Comparison of ENCODE assay signal across 17 cellular contexts in genomic region chr10:102670871-102671434, GRCh38. TPM values are rescaled to one million over a fixed set of nuclear protein-coding genes. Genes with fewer than 3 reads are reported as not detected.
DNase-seq lines count a peak whose midpoint lies in the region; ATAC-seq and TF ChIP-seq lines count a peak whose summit lies in the region.
"Had no signal": no experiment of that assay in that cellular context is flagged by ENCODE, and none has a peak within 500 bp of the region (broad histone marks: within the 10 kb centered on the region; RNA-seq: fewer than 3 reads in every experiment).

No MANE protein-coding gene starts in this region.

- no peak overlapping the region for H3K4me3 ChIP-seq in right cardiac atrium (ENCODE audit: low read length)
- H3K4me3 ChIP-seq in left lung: no peak overlapping the region
- H3K4me3 ChIP-seq: lower lobe of right lung, right lobe of liver, thoracic aorta had no signal

- H3K36me3 ChIP-seq in left lung: no peaks in the 10 kb centered on the region
- H3K36me3 ChIP-seq: lower lobe of right lung, right lobe of liver, thoracic aorta had no signal

- no peaks in the 10 kb centered on the region for H3K9me3 ChIP-seq in right cardiac atrium (ENCODE audit: control insufficient read depth, low read length)
- H3K9me3 ChIP-seq in T-helper 17 cell (ENCODE audit: control insufficient read depth, low read length, poor library complexity, severe bottlenecking): no peaks in the 10 kb centered on the region
- no peaks in the 10 kb centered on the region for H3K9me3 ChIP-seq in left lung
- H3K9me3 ChIP-seq: lower lobe of right lung, right lobe of liver, thoracic aorta had no signal

- TF ChIP-seq CTCF in left lung (IDR thresholded peaks at IDR 0.05): no peak

- DNase-seq in right cardiac atrium: peak in 1 of 3 donors; percentile 16
- DNase-seq in Right ventricle myocardium superior: no peak
- DNase-seq in T-helper 17 cell: no peak
- DNase-seq in left lung: peak; percentile 26 to 33
- no peak for DNase-seq in Kasumi-1 (lab: John Stamatoyannopoulos, UW)
- DNase-seq in NCI-H1930 (lab: John Stamatoyannopoulos, UW): no peak
- no peak for DNase-seq in C1 segment of cervical spinal cord (lab: John Stamatoyannopoulos, UW)
- no peak for DNase-seq in NAMALWA (ENCODE audit: low spot score)
- DNase-seq: Calu3; effector memory CD4-positive, alpha-beta T cell; lower lobe of right lung; MV-4-11; NCI-H226; stimulated activated CD4-positive, alpha-beta T cell treated with anti-CD3 and anti-CD28 coated beads, Interleukin-2, amount 100 ng/mL, for 24 hours had no signal

- intact Hi-C loops in right cardiac atrium (cut with DNase I): loop anchor here in 1 of 4 donors (5.0 kb wide), 1 partner anchor 41 kb away; the partner anchor contains the start of genes ARL3 and SFXN2
- intact Hi-C loops in Right ventricle myocardium superior (cut with DNase I): no loop called here
- intact Hi-C loops in left lung (cut with DNase I): no loop called here

- peak overlapping the region; percentile 39 for H3K27ac Mint-ChIP-seq in T-helper 17 cell
- H3K27ac Mint-ChIP-seq: natural killer cell treated with Interleukin-12 subunit alpha and Interleukin-12 subunit beta and Interleukin-15 and Interleukin-18, amount 100 ng/mL, for 72 hours had no signal

- H3K27ac ChIP-seq in right cardiac atrium (ENCODE audit: low read length): peak overlapping the region; percentile 38
- H3K27ac ChIP-seq in left lung: no peak overlapping the region
- H3K27ac ChIP-seq: right lobe of liver had no signal

- H3K4me1 Mint-ChIP-seq in T-helper 17 cell: peaks cover 37% of the 10 kb centered on the region

- 53% methylated on average over 6 of the region's 6 CpGs for WGBS in right cardiac atrium

- peaks cover 17% of the 10 kb centered on the region for H3K4me1 ChIP-seq in right cardiac atrium (ENCODE audit: control insufficient read depth, insufficient read depth, low read length)
- H3K4me1 ChIP-seq in left lung: peaks cover 40 to 57% of the 10 kb centered on the region in 2 donors

- no peak overlapping the region for H3K4me3 Mint-ChIP-seq in T-helper 17 cell
- H3K4me3 Mint-ChIP-seq: natural killer cell treated with Interleukin-12 subunit alpha and Interleukin-12 subunit beta and Interleukin-15 and Interleukin-18, amount 100 ng/mL, for 72 hours had no signal

- no peaks in the 10 kb centered on the region for H3K27me3 Mint-ChIP-seq in T-helper 17 cell
- H3K27me3 Mint-ChIP-seq: natural killer cell treated with Interleukin-12 subunit alpha and Interleukin-12 subunit beta and Interleukin-15 and Interleukin-18, amount 100 ng/mL, for 72 hours had no signal

- H3K36me3 Mint-ChIP-seq in T-helper 17 cell (ENCODE audit: low read depth): no peaks in the 10 kb centered on the region
- H3K36me3 Mint-ChIP-seq: natural killer cell treated with Interleukin-12 subunit alpha and Interleukin-12 subunit beta and Interleukin-15 and Interleukin-18, amount 100 ng/mL, for 72 hours had no signal

- ATAC-seq in right cardiac atrium: no peak
- no peak for ATAC-seq in Right ventricle myocardium superior (ENCODE audit: poor library complexity)
- no peak for ATAC-seq in T-helper 17 cell
- no peak for ATAC-seq in left lung
- ATAC-seq: lower lobe of right lung; natural killer cell treated with Interleukin-12 subunit alpha and Interleukin-12 subunit beta and Interleukin-15 and Interleukin-18, amount 100 ng/mL, for 72 hours; right lobe of liver had no signal

- H3K27me3 ChIP-seq in right cardiac atrium (ENCODE audit: control insufficient read depth, insufficient read depth): no peaks in the 10 kb centered on the region
- no peaks in the 10 kb centered on the region for H3K27me3 ChIP-seq in left lung
- H3K27me3 ChIP-seq: right lobe of liver had no signal

RNA-seq across cellular contexts. Expression of gene TRIM8, which starts 26.7 kb away (rescaled TPM):
- total RNA-seq in right cardiac atrium (100 to 1,000 TPM; 104 to 120 (median 109) TPM), Right ventricle myocardium superior (103 TPM), T-helper 17 cell (10 to 100 TPM; 63.6 to 73.0 TPM), left lung (100 to 1,000 TPM; 123 to 180 TPM)
- polyA plus RNA-seq in right cardiac atrium: 71.4 TPM

RNA-seq across cellular contexts. Expression of gene ARL3, which starts 43.2 kb away (rescaled TPM):
- total RNA-seq in right cardiac atrium (10 to 100 TPM; 13.0 to 18.3 (median 14.9) TPM), Right ventricle myocardium superior (14.1 TPM), T-helper 17 cell (1 to 10 TPM; 3.2 to 3.7 TPM), left lung (10 to 100 TPM; 10.3 to 11.0 TPM)
- 16.3 TPM for polyA plus RNA-seq in right cardiac atrium

RNA-seq across cellular contexts. Expression of gene SFXN2, which starts 43.5 kb away (rescaled TPM):
- total RNA-seq in right cardiac atrium (1 to 10 TPM; 1.8 to 4.8 (median 2.4) TPM), Right ventricle myocardium superior (1.7 TPM), T-helper 17 cell (1 to 10 TPM; 5.6 to 7.9 TPM), left lung (10 to 100 TPM; 17.1 to 21.0 TPM)
- 1.8 TPM for polyA plus RNA-seq in right cardiac atrium

Comparison
In these comparisons a context has a peak if more than half of its experiments do, and no peak if none do; other contexts are left out.
1. DNase-seq: peak in left lung (2 of 2); none in Right ventricle myocardium superior (single experiment), T-helper 17 cell (0 of 3), Kasumi-1 (0 of 2), NCI-H1930 (0 of 2), C1 segment of cervical spinal cord (0 of 14) and NAMALWA (single experiment).